12 cellular contexts compared by ENCODE assay signal in genomic region chr1:1893291-1893985, GRCh38. TPM values are rescaled to one million over a fixed set of nuclear protein-coding genes. Genes with fewer than 3 reads are reported as not detected.
A peak's percentile ranks its signal among the peaks of the same experiment; 100 is the strongest.
DNase-seq lines count a peak whose midpoint lies in the region; ATAC-seq and TF ChIP-seq lines count a peak whose summit lies in the region.
"Had no signal": no experiment of that assay in that cellular context is flagged by ENCODE, and none has a peak within 500 bp of the region (broad histone marks: within the 10 kb centered on the region; RNA-seq: fewer than 3 reads in every experiment).

No MANE protein-coding gene starts in this region.

- H3K36me3 Mint-ChIP-seq in stimulated activated naive CD8-positive, alpha-beta T cell treated with anti-CD3 and anti-CD28 coated beads, Interleukin-15, Interleukin-2, amounts not matched to agents 100 ng/mL and 50 ng/mL, for 24 hours (ENCODE audit: low read depth): peaks cover 7% of the 10 kb centered on the region
- peaks cover 7% of the 10 kb centered on the region for H3K36me3 Mint-ChIP-seq in activated CD8-positive, alpha-beta T cell treated with anti-CD3 and anti-CD28 coated beads, Interleukin-2, amount 10 ng/mL, durations not matched to agents 7 days and 5 days (ENCODE audit: low read depth)

- H3K9me3 Mint-ChIP-seq in stimulated activated naive CD8-positive, alpha-beta T cell treated with anti-CD3 and anti-CD28 coated beads, Interleukin-15, Interleukin-2, amounts not matched to agents 100 ng/mL and 50 ng/mL, for 24 hours: no peaks in the 10 kb centered on the region
- no peaks in the 10 kb centered on the region for H3K9me3 Mint-ChIP-seq in activated CD8-positive, alpha-beta T cell treated with anti-CD3 and anti-CD28 coated beads, Interleukin-2, amount 10 ng/mL, durations not matched to agents 7 days and 5 days (ENCODE audit: insufficient read depth)

- no peak for DNase-seq in stimulated activated naive CD8-positive, alpha-beta T cell treated with anti-CD3 and anti-CD28 coated beads, Interleukin-15, Interleukin-2, amounts not matched to agents 100 U/mL and 50 U/mL, for 24 hours
- no peak for DNase-seq in activated CD8-positive, alpha-beta T cell treated with anti-CD3 and anti-CD28 coated beads, Interleukin-2, amount 10 ng/mL, durations not matched to agents 7 days and 5 days
- no peak for DNase-seq in vagina (ENCODE audit: extremely low spot score in 2 of 2)
- DNase-seq in H4 (ENCODE audit: low spot score): no peak
- no peak for DNase-seq in NCI-H1694 treated with DMSO at 0.1 percent for 48 hours (lab: John Stamatoyannopoulos, UW)
- DNase-seq: foreskin melanocyte, NCI-H146, NCI-H69 had no signal

- H3K4me3 Mint-ChIP-seq in stimulated activated naive CD8-positive, alpha-beta T cell treated with anti-CD3 and anti-CD28 coated beads, Interleukin-15, Interleukin-2, amounts not matched to agents 100 ng/mL and 50 ng/mL, for 24 hours: no peak overlapping the region
- peak overlapping the region; percentile 39 for H3K4me3 Mint-ChIP-seq in activated CD8-positive, alpha-beta T cell treated with anti-CD3 and anti-CD28 coated beads, Interleukin-2, amount 10 ng/mL, durations not matched to agents 7 days and 5 days

- POLR2A ChIA-PET in activated CD8-positive, alpha-beta T cell treated with anti-CD3 and anti-CD28 coated beads, Interleukin-2, amount 10 ng/mL, durations not matched to agents 7 days and 5 days (lab: Charles Lee): no interaction called here

- no peak for ATAC-seq in stimulated activated naive CD8-positive, alpha-beta T cell treated with anti-CD3 and anti-CD28 coated beads, Interleukin-15, Interleukin-2, amounts not matched to agents 100 U/mL and 50 U/mL, for 24 hours
- ATAC-seq in activated CD8-positive, alpha-beta T cell treated with anti-CD3 and anti-CD28 coated beads, Interleukin-2, amount 10 ng/mL, durations not matched to agents 7 days and 5 days: no peak
- ATAC-seq in GM19328 (IDR thresholded peaks at IDR 0.05; ENCODE audit: unreplicated experiment): no peak

- CTCF ChIA-PET in activated CD8-positive, alpha-beta T cell treated with anti-CD3 and anti-CD28 coated beads, Interleukin-2, amount 10 ng/mL, durations not matched to agents 7 days and 5 days (lab: Charles Lee): interaction anchor here (2.5 kb wide), 1 partner anchor 13 kb away, joined by 17 read pairs; no protein-coding TSS in a partner anchor

- H3K4me3 ChIP-seq in muscle layer of duodenum (ENCODE audit: low read depth in 1 of 2, low read length in 2 of 2) (no peak overlapping the region), vagina (no peak overlapping the region)

- H3K27me3 ChIP-seq in muscle layer of duodenum (ENCODE audit: low read depth, low read length) (peaks cover 4% of the 10 kb centered on the region), vagina (no peaks in the 10 kb centered on the region)

- H3K9me3 ChIP-seq in muscle layer of duodenum (ENCODE audit: control insufficient read depth in 1 of 2, low read length in 2 of 2): no peaks in the 10 kb centered on the region
- no peaks in the 10 kb centered on the region for H3K9me3 ChIP-seq in vagina

- peak overlapping the region; percentile 23 for H3K27ac ChIP-seq in muscle layer of duodenum (ENCODE audit: low read length)
- peak overlapping the region; percentile 94 for H3K27ac ChIP-seq in vagina

- no peaks in the 10 kb centered on the region for H3K27me3 Mint-ChIP-seq in stimulated activated naive CD8-positive, alpha-beta T cell treated with anti-CD3 and anti-CD28 coated beads, Interleukin-15, Interleukin-2, amounts not matched to agents 100 ng/mL and 50 ng/mL, for 24 hours
- peaks cover 3% of the 10 kb centered on the region for H3K27me3 Mint-ChIP-seq in activated CD8-positive, alpha-beta T cell treated with anti-CD3 and anti-CD28 coated beads, Interleukin-2, amount 10 ng/mL, durations not matched to agents 7 days and 5 days (ENCODE audit: low read depth)

- peaks cover 7 to 30% of the 10 kb centered on the region in 2 donors for H3K4me1 ChIP-seq in muscle layer of duodenum (ENCODE audit: control insufficient read depth in 1 of 2, insufficient read depth in 2 of 2, low read length in 2 of 2)
- peaks cover 52% of the 10 kb centered on the region for H3K4me1 ChIP-seq in vagina

- TF ChIP-seq POLR2A in vagina (IDR thresholded peaks at IDR 0.05): no peak

- intact Hi-C loops in vagina (cut with DNase I): no loop called here

- peaks cover 48% of the 10 kb centered on the region for H3K4me1 Mint-ChIP-seq in stimulated activated naive CD8-positive, alpha-beta T cell treated with anti-CD3 and anti-CD28 coated beads, Interleukin-15, Interleukin-2, amounts not matched to agents 100 ng/mL and 50 ng/mL, for 24 hours (ENCODE audit: low read depth)
- H3K4me1 Mint-ChIP-seq in activated CD8-positive, alpha-beta T cell treated with anti-CD3 and anti-CD28 coated beads, Interleukin-2, amount 10 ng/mL, durations not matched to agents 7 days and 5 days (ENCODE audit: low read depth): peaks cover 37% of the 10 kb centered on the region

- no peaks in the 10 kb centered on the region for H3K36me3 ChIP-seq in muscle layer of duodenum (ENCODE audit: control insufficient read depth in 1 of 2, insufficient read depth in 2 of 2, low read length in 2 of 2)
- no peaks in the 10 kb centered on the region for H3K36me3 ChIP-seq in vagina

- no peak for TF ChIP-seq CTCF in vagina (IDR thresholded peaks at IDR 0.05)

- H3K27ac Mint-ChIP-seq in stimulated activated naive CD8-positive, alpha-beta T cell treated with anti-CD3 and anti-CD28 coated beads, Interleukin-15, Interleukin-2, amounts not matched to agents 100 ng/mL and 50 ng/mL, for 24 hours: peak overlapping the region; percentile 40
- peak overlapping the region; percentile 39 for H3K27ac Mint-ChIP-seq in activated CD8-positive, alpha-beta T cell treated with anti-CD3 and anti-CD28 coated beads, Interleukin-2, amount 10 ng/mL, durations not matched to agents 7 days and 5 days

RNA-seq across cellular contexts. Expression of gene GNB1, which starts 2.6 kb away (rescaled TPM):
- total RNA-seq in activated CD8-positive, alpha-beta T cell treated with anti-CD3 and anti-CD28 coated beads, Interleukin-2, amount 10 ng/mL, durations not matched to agents 7 days and 5 days: 100 to 1,000 TPM; 398 TPM
- total RNA-seq in vagina: 159 TPM
- total RNA-seq in H4 (2014; rRNA removed; shearing (Covaris generic)): 75.8 and 79.8 TPM in 2 replicates

RNA-seq across cellular contexts. Expression of gene CALML6, which starts 21.6 kb away (rescaled TPM):
- under 1 TPM; 0.21 to 0.42 TPM for total RNA-seq in activated CD8-positive, alpha-beta T cell treated with anti-CD3 and anti-CD28 coated beads, Interleukin-2, amount 10 ng/mL, durations not matched to agents 7 days and 5 days
- 0.49 TPM for total RNA-seq in vagina
- not detected in 2 replicates for total RNA-seq in H4 (2014; rRNA removed; shearing (Covaris generic))
- total RNA-seq: mononuclear cell had no signal

RNA-seq across cellular contexts. Expression of gene TMEM52, which starts 25.6 kb away (rescaled TPM):
- under 1 TPM in 1 of 2 experiments, not detected in 1; 0.70 TPM for total RNA-seq in activated CD8-positive, alpha-beta T cell treated with anti-CD3 and anti-CD28 coated beads, Interleukin-2, amount 10 ng/mL, durations not matched to agents 7 days and 5 days
- total RNA-seq in vagina: 5.9 TPM
- total RNA-seq in H4 (2014; rRNA removed; shearing (Covaris generic)): 0.29 and 1.3 TPM in 2 replicates
